Comparison of ENCODE assay signal across 37 cellular contexts in the genomic region with DNA sequence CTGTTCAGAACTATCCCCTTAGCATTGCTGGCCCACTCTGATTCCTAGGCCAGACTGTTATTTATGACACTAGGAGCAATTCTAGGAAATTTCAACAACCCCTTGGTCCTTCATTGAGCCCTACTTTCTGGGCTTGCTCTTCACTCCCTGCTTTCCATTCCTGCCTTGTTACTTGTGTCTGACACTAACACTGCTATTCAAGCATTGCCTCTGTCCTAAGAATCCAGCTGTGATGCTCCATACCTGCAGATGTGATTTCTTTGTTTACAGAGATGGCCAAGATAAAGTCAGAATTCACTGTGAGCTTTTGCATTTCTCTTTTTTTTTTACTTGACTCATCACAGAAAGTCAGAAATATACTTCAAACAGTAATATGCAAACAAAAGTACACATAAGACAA.
"Had no signal": no experiment of that assay in that cellular context is flagged by ENCODE, and none has a peak within 500 bp of the region (broad histone marks: within the 10 kb centered on the region; RNA-seq: fewer than 3 reads in every experiment).

No MANE protein-coding gene starts in this region.

- H3K36me3 Mint-ChIP-seq: activated CD8-positive, alpha-beta memory T cell treated with anti-CD3 and anti-CD28 coated beads, Interleukin-2, amount 10 ng/mL, durations not matched to agents 7 days and 5 days; activated naive CD4-positive, alpha-beta T cell treated with anti-CD3 and anti-CD28 coated beads, Interleukin-2, amount 10 ng/mL, durations not matched to agents 7 days and 5 days; activated naive CD4-positive, alpha-beta T cell treated with anti-CD3 and anti-CD28 coated beads, Interleukin-2, amount 50 U/mL, for 24 hours; activated naive CD8-positive, alpha-beta T cell; activated naive CD8-positive, alpha-beta T cell treated with anti-CD3 and anti-CD28 coated beads, Interleukin-2, amount 10 ng/mL, durations not matched to agents 7 days and 5 days; brain had no signal

- H3K4me3 ChIP-seq: ascending aorta, cardiac muscle cell had no signal

- H3K36me3 ChIP-seq: ascending aorta, cardiac muscle cell had no signal

- H3K27me3 Mint-ChIP-seq: activated CD4-positive, alpha-beta memory T cell treated with anti-CD3 and anti-CD28 coated beads, Interleukin-2, amount 10 ng/mL, durations not matched to agents 7 days and 5 days; activated CD4-positive, alpha-beta T cell treated with anti-CD3 and anti-CD28 coated beads for 36 hours; activated CD4-positive, alpha-beta T cell treated with anti-CD3 and anti-CD28 coated beads, Interleukin-2, amount 10 ng/mL, durations not matched to agents 7 days and 5 days; activated CD8-positive, alpha-beta memory T cell treated with anti-CD3 and anti-CD28 coated beads, Interleukin-2, amount 10 ng/mL, durations not matched to agents 7 days and 5 days; activated naive CD4-positive, alpha-beta T cell treated with anti-CD3 and anti-CD28 coated beads, Interleukin-2, amount 10 ng/mL, durations not matched to agents 7 days and 5 days; activated naive CD4-positive, alpha-beta T cell treated with anti-CD3 and anti-CD28 coated beads, Interleukin-2, amount 50 U/mL, for 24 hours; activated naive CD8-positive, alpha-beta T cell; activated naive CD8-positive, alpha-beta T cell treated with anti-CD3 and anti-CD28 coated beads, Interleukin-2, amount 10 ng/mL, durations not matched to agents 7 days and 5 days; activated naive CD8-positive, alpha-beta T cell treated with anti-CD3 and anti-CD28 coated beads, Interleukin-2, amount 50 U/mL, for 24 hours; activated T-cell treated with anti-CD3 and anti-CD28 coated beads, Interleukin-2, amount 50 U/mL, for 24 hours; brain; central memory CD8-positive, alpha-beta T cell had no signal

- H3K4me3 Mint-ChIP-seq: activated CD4-positive, alpha-beta memory T cell treated with anti-CD3 and anti-CD28 coated beads, Interleukin-2, amount 10 ng/mL, durations not matched to agents 7 days and 5 days; activated CD4-positive, alpha-beta T cell treated with anti-CD3 and anti-CD28 coated beads for 36 hours; activated CD4-positive, alpha-beta T cell treated with anti-CD3 and anti-CD28 coated beads, Interleukin-2, amount 10 ng/mL, durations not matched to agents 7 days and 5 days; activated CD8-positive, alpha-beta memory T cell treated with anti-CD3 and anti-CD28 coated beads, Interleukin-2, amount 10 ng/mL, durations not matched to agents 7 days and 5 days; activated CD8-positive, alpha-beta T cell treated with anti-CD3 and anti-CD28 coated beads, Interleukin-2, amount 10 ng/mL, durations not matched to agents 7 days and 5 days; activated naive CD4-positive, alpha-beta T cell treated with anti-CD3 and anti-CD28 coated beads, Interleukin-2, amount 10 ng/mL, durations not matched to agents 7 days and 5 days; activated naive CD4-positive, alpha-beta T cell treated with anti-CD3 and anti-CD28 coated beads, Interleukin-2, amount 50 U/mL, for 24 hours; activated naive CD8-positive, alpha-beta T cell; activated naive CD8-positive, alpha-beta T cell treated with anti-CD3 and anti-CD28 coated beads, Interleukin-2, amount 10 ng/mL, durations not matched to agents 7 days and 5 days; activated naive CD8-positive, alpha-beta T cell treated with anti-CD3 and anti-CD28 coated beads, Interleukin-2, amount 50 U/mL, for 24 hours; activated T-cell treated with anti-CD3 and anti-CD28 coated beads, Interleukin-2, amount 50 U/mL, for 24 hours; brain; central memory CD8-positive, alpha-beta T cell; T-helper 1 cell treated with Interleukin-12 subunit alpha and Interleukin-12 subunit beta and Interleukin-4 antibody, amounts not matched to agents 30 μg/mL and 1 μg/mL, for 36 hours; T-helper 2 cell treated with Interferon-gamma antibody and Interleukin-4, amounts not matched to agents 5 μg/mL and 100 μg/mL, for 36 hours had no signal

- H3K27ac Mint-ChIP-seq: activated CD4-positive, alpha-beta memory T cell treated with anti-CD3 and anti-CD28 coated beads, Interleukin-2, amount 10 ng/mL, durations not matched to agents 7 days and 5 days; activated CD4-positive, alpha-beta T cell treated with anti-CD3 and anti-CD28 coated beads for 36 hours; activated CD4-positive, alpha-beta T cell treated with anti-CD3 and anti-CD28 coated beads, Interleukin-2, amount 10 ng/mL, durations not matched to agents 7 days and 5 days; activated CD8-positive, alpha-beta memory T cell treated with anti-CD3 and anti-CD28 coated beads, Interleukin-2, amount 10 ng/mL, durations not matched to agents 7 days and 5 days; activated CD8-positive, alpha-beta T cell treated with anti-CD3 and anti-CD28 coated beads, Interleukin-2, amount 10 ng/mL, durations not matched to agents 7 days and 5 days; activated naive CD4-positive, alpha-beta T cell treated with anti-CD3 and anti-CD28 coated beads, Interleukin-2, amount 10 ng/mL, durations not matched to agents 7 days and 5 days; activated naive CD4-positive, alpha-beta T cell treated with anti-CD3 and anti-CD28 coated beads, Interleukin-2, amount 50 U/mL, for 24 hours; activated naive CD8-positive, alpha-beta T cell; activated naive CD8-positive, alpha-beta T cell treated with anti-CD3 and anti-CD28 coated beads, Interleukin-2, amount 10 ng/mL, durations not matched to agents 7 days and 5 days; activated naive CD8-positive, alpha-beta T cell treated with anti-CD3 and anti-CD28 coated beads, Interleukin-2, amount 50 U/mL, for 24 hours; activated T-cell treated with anti-CD3 and anti-CD28 coated beads, Interleukin-2, amount 50 U/mL, for 24 hours; activated T-helper 2 cell treated with anti-CD3 and anti-CD28 coated beads, Interferon-gamma antibody, Interleukin-2, Interleukin-4, amounts not matched to agents 10 μg/mL and 5 μg/mL and 100 μg/mL, durations not matched to agents 14 hours and 24 hours and 36 hours; brain; T-helper 1 cell treated with Interleukin-12 subunit alpha and Interleukin-12 subunit beta and Interleukin-4 antibody, amounts not matched to agents 30 μg/mL and 1 μg/mL, for 36 hours; T-helper 2 cell treated with Interferon-gamma antibody and Interleukin-4, amounts not matched to agents 5 μg/mL and 100 μg/mL, for 36 hours had no signal

- H3K4me1 Mint-ChIP-seq: activated CD4-positive, alpha-beta memory T cell treated with anti-CD3 and anti-CD28 coated beads, Interleukin-2, amount 10 ng/mL, durations not matched to agents 7 days and 5 days; activated CD4-positive, alpha-beta T cell treated with anti-CD3 and anti-CD28 coated beads for 36 hours; activated CD4-positive, alpha-beta T cell treated with anti-CD3 and anti-CD28 coated beads, Interleukin-2, amount 10 ng/mL, durations not matched to agents 7 days and 5 days; activated CD8-positive, alpha-beta memory T cell treated with anti-CD3 and anti-CD28 coated beads, Interleukin-2, amount 10 ng/mL, durations not matched to agents 7 days and 5 days; activated naive CD4-positive, alpha-beta T cell treated with anti-CD3 and anti-CD28 coated beads, Interleukin-2, amount 10 ng/mL, durations not matched to agents 7 days and 5 days; activated naive CD4-positive, alpha-beta T cell treated with anti-CD3 and anti-CD28 coated beads, Interleukin-2, amount 50 U/mL, for 24 hours; activated naive CD8-positive, alpha-beta T cell treated with anti-CD3 and anti-CD28 coated beads, Interleukin-2, amount 10 ng/mL, durations not matched to agents 7 days and 5 days; activated naive CD8-positive, alpha-beta T cell treated with anti-CD3 and anti-CD28 coated beads, Interleukin-2, amount 50 U/mL, for 24 hours; brain; central memory CD8-positive, alpha-beta T cell had no signal

- H3K27me3 ChIP-seq: ascending aorta, cardiac muscle cell had no signal

- H3K4me1 ChIP-seq: ascending aorta had no signal

- H3K27ac ChIP-seq: ascending aorta, cardiac muscle cell, VCaP had no signal

- H3K9me3 Mint-ChIP-seq: activated CD4-positive, alpha-beta memory T cell treated with anti-CD3 and anti-CD28 coated beads, Interleukin-2, amount 10 ng/mL, durations not matched to agents 7 days and 5 days; activated CD4-positive, alpha-beta T cell treated with anti-CD3 and anti-CD28 coated beads, Interleukin-2, amount 10 ng/mL, durations not matched to agents 7 days and 5 days; activated naive CD4-positive, alpha-beta T cell treated with anti-CD3 and anti-CD28 coated beads, Interleukin-2, amount 10 ng/mL, durations not matched to agents 7 days and 5 days; activated naive CD8-positive, alpha-beta T cell treated with anti-CD3 and anti-CD28 coated beads, Interleukin-2, amount 10 ng/mL, durations not matched to agents 7 days and 5 days; activated naive CD8-positive, alpha-beta T cell treated with anti-CD3 and anti-CD28 coated beads, Interleukin-2, amount 50 U/mL, for 24 hours; activated T-helper 2 cell treated with anti-CD3 and anti-CD28 coated beads, Interferon-gamma antibody, Interleukin-2, Interleukin-4, amounts not matched to agents 10 μg/mL and 5 μg/mL and 100 μg/mL, durations not matched to agents 14 hours and 24 hours and 36 hours; brain; T-helper 1 cell treated with Interleukin-12 subunit alpha and Interleukin-12 subunit beta and Interleukin-4 antibody, amounts not matched to agents 30 μg/mL and 1 μg/mL, for 36 hours had no signal

- ATAC-seq: activated CD4-positive, alpha-beta T cell treated with anti-CD3 and anti-CD28 coated beads for 36 hours; activated CD4-positive, CD25-positive, alpha-beta regulatory T cell treated with anti-CD3 and anti-CD28 coated beads, Interleukin-2, amount 50 U/mL, for 24 hours; activated CD8-positive, alpha-beta memory T cell treated with anti-CD3 and anti-CD28 coated beads, Interleukin-2, amount 10 ng/mL, durations not matched to agents 7 days and 5 days; activated CD8-positive, alpha-beta T cell treated with anti-CD3 and anti-CD28 coated beads, Interleukin-2, amount 10 ng/mL, durations not matched to agents 7 days and 5 days; activated naive CD8-positive, alpha-beta T cell treated with anti-CD3 and anti-CD28 coated beads, Interleukin-2, amount 50 U/mL, for 24 hours had no signal

- DNase-seq: activated CD4-positive, alpha-beta memory T cell treated with anti-CD3 and anti-CD28 coated beads, Interleukin-2, amount 10 ng/mL, durations not matched to agents 7 days and 5 days; activated CD4-positive, alpha-beta T cell treated with anti-CD3 and anti-CD28 coated beads for 1 hour; activated CD4-positive, alpha-beta T cell treated with anti-CD3 and anti-CD28 coated beads for 36 hours; activated CD4-positive, alpha-beta T cell treated with anti-CD3 and anti-CD28 coated beads for 48 hours; activated CD4-positive, alpha-beta T cell treated with anti-CD3 and anti-CD28 coated beads, Interleukin-2, amount 10 ng/mL, durations not matched to agents 7 days and 5 days; activated CD4-positive, alpha-beta T cell treated with anti-CD3 and anti-CD28 coated beads, Interleukin-2, amount 50 U/mL, for 48 hours; activated CD4-positive, CD25-positive, alpha-beta regulatory T cell; activated CD8-positive, alpha-beta memory T cell treated with anti-CD3 and anti-CD28 coated beads for 24 hours; activated CD8-positive, alpha-beta memory T cell treated with anti-CD3 and anti-CD28 coated beads, Interleukin-2, amount 10 ng/mL, durations not matched to agents 7 days and 5 days; activated CD8-positive, alpha-beta memory T cell treated with anti-CD3 and anti-CD28 coated beads, Interleukin-2, amount 50 U/mL, for 48 hours; activated CD8-positive, alpha-beta T cell treated with anti-CD3 and anti-CD28 coated beads, Interleukin-2, amount 10 ng/mL, durations not matched to agents 7 days and 5 days; activated effector memory CD4-positive, alpha-beta T cell treated with Interleukin-2 at 50 U/mL for 16 hours; activated gamma-delta T cell; activated naive CD4-positive, alpha-beta T cell treated with anti-CD3 and anti-CD28 coated beads, Interleukin-2, amount 10 ng/mL, durations not matched to agents 7 days and 5 days; activated naive CD4-positive, alpha-beta T cell treated with Interleukin-2 at 50 U/mL for 16 hours; activated naive CD8-positive, alpha-beta T cell treated with anti-CD3 and anti-CD28 coated beads, Interleukin-2, amount 10 ng/mL, durations not matched to agents 7 days and 5 days; activated naive CD8-positive, alpha-beta T cell treated with anti-CD3 and anti-CD28 coated beads, Interleukin-2, amount 50 U/mL, for 24 hours; activated T-cell treated with anti-CD3 and anti-CD28 coated beads, Interleukin-2, amount 50 U/mL, for 24 hours; activated T-cell treated with anti-CD3 and anti-CD28 coated beads, Interleukin-2, amount 50 U/mL, for 48 hours; amygdala; anterior cingulate cortex; caudate nucleus; cerebellar nuclear complex; T-helper 1 cell; T-helper 2 cell; T-helper 9 cell had no signal

- H3K9me3 ChIP-seq: ascending aorta had no signal
